37 cellular contexts compared by ENCODE assay signal in genomic region chr11:5069272-5069671, GRCh38. TPM values are rescaled to one million over a fixed set of nuclear protein-coding genes. Genes with fewer than 3 reads are reported as not detected.
"Had no signal": no experiment of that assay in that cellular context is flagged by ENCODE, and none has a peak within 500 bp of the region (broad histone marks: within the 10 kb centered on the region; RNA-seq: fewer than 3 reads in every experiment).

Gene OR52E1 (plus strand): TSS chr11:5069572.

- DNase-seq: Karpas-422, Kasumi-1, MG63, MM.1S, MV-4-11, NCI-H1048, NCI-H1092, NCI-H1092 treated with DMSO at 0.1 percent for 48 hours, NCI-H1105, NCI-H1105 treated with DMSO at 0.1 percent for 48 hours, NCI-H1417, NCI-H1417 treated with DMSO at 0.1 percent for 48 hours, NCI-H1436, NCI-H1436 treated with DMSO at 0.1 percent for 48 hours, NCI-H146, NCI-H1694, NCI-H1694 treated with DMSO at 0.1 percent for 48 hours, NCI-H187, NCI-H187 treated with DMSO at 0.1 percent for 48 hours, NCI-H1930, NCI-H2029, NCI-H2029 treated with DMSO at 0.1 percent for 48 hours, NCI-H2081, NCI-H2081 treated with DMSO at 0.1 percent for 48 hours, NCI-H2107, NCI-H2171, NCI-H2171 treated with DMSO at 0.1 percent for 48 hours, NCI-H2227 treated with DMSO at 0.1 percent for 48 hours, NCI-H226, NCI-H345, NCI-H446, NCI-H446 treated with DMSO at 0.1 percent for 48 hours, NCI-H510A had no signal

RNA-seq across cellular contexts. Expression of gene OR52E1, which starts in this region (rescaled TPM):
- total RNA-seq: LHCN-M2, M059J, MCF 10A, NCI-H460 had no signal
